26 cellular contexts compared by ENCODE assay signal in the genomic region with DNA sequence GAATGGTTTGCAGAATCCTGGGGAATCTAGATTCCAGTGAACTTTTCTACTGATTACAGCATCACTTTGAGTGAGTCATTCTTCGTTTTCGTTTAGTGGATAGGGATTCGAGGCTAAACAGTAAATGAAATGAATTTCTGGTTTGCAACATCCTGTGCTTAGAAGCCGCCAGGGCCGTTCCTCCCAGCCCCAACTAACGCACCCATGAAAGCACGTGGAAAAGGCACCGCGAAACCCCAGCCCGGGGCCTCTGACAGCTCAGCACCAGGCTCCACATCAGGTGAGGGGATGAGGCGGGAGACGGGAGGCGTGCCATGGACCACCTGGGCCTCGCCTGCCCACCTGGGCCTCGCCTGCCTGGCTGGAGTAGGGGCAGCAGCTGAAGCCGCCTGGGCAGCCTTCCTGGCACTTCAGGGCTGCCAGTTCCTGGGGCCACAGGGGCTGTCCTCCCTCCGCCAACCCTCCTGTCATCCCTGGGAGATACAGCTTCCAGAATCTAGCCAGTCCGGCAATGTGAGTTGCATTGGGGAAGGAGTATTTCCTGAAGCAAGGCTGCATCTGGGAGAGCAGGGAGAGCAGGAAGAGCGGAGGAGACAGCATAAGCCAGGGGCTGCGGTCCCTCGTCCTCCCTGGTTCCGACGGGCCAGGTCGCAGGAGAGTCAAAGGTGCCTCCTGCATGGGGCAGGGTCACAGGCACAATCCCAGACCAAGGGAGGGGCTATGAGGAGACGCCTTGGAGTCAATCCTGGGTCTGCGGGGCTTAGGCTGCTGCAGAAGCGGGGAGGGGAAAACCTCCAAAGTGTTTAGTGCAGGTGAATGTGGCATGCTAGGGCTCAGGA.
DNase-seq lines count a peak whose midpoint lies in the region; ATAC-seq and TF ChIP-seq lines count a peak whose summit lies in the region.
"Had no signal": no experiment of that assay in that cellular context is flagged by ENCODE, and none has a peak within 500 bp of the region (broad histone marks: within the 10 kb centered on the region; RNA-seq: fewer than 3 reads in every experiment).

No MANE protein-coding gene starts in this region.

- intact Hi-C loops in Right ventricle myocardium superior (cut with DNase I) (no loop called here), Right ventricle myocardium inferior (cut with DNase I) (no loop called here)

- no peak overlapping the region for H2AK5ac ChIP-seq in neuronal stem cell (ENCODE audit: low read depth, low read length)

- no peaks in the 10 kb centered on the region for H3K36me3 ChIP-seq in neuronal stem cell (replicated peaks in 1 of 2; ENCODE audit: control insufficient read depth in 2 of 2, insufficient read depth in 2 of 2, low read length in 2 of 2)
- H3K36me3 ChIP-seq: BE2C, Peyer's patch, SJSA1, thoracic aorta had no signal

- no peak overlapping the region for H4K8ac ChIP-seq in neuronal stem cell (ENCODE audit: low read depth, low read length)

- no peak overlapping the region for H3K27ac ChIP-seq in neuronal stem cell (replicated peaks; ENCODE audit: low read length)
- H3K27ac ChIP-seq: Peyer's patch, SJSA1, thoracic aorta had no signal

- H3K9me3 Mint-ChIP-seq in chondrocyte (ENCODE audit: low read depth), result peaks cover 5% of the 10 kb centered on the region
- H3K9me3 Mint-ChIP-seq: activated CD8-positive, alpha-beta T cell treated with anti-CD3 and anti-CD28 coated beads for 36 hours; activated naive CD8-positive, alpha-beta T cell treated with anti-CD3 and anti-CD28 coated beads for 36 hours; activated T-helper 2 cell treated with anti-CD3 and anti-CD28 coated beads, Interferon-gamma antibody, Interleukin-2, Interleukin-4, amounts not matched to agents 10 μg/mL and 5 μg/mL and 100 μg/mL, durations not matched to agents 14 hours and 24 hours and 36 hours; central memory CD8-positive, alpha-beta T cell had no signal

- H2BK12ac ChIP-seq in neuronal stem cell (ENCODE audit: low read length), result no peak overlapping the region

- H3K27me3 ChIP-seq in neuronal stem cell (ENCODE audit: control insufficient read depth in 3 of 3, insufficient read depth in 3 of 3, low read depth in 1 of 3, low read length in 3 of 3), result no peaks in the 10 kb centered on the region
- H3K27me3 ChIP-seq: BE2C, dorsolateral prefrontal cortex, Peyer's patch, SJSA1 had no signal

- H2AFZ ChIP-seq in neuronal stem cell (ENCODE audit: low read length), result no peak overlapping the region

- TF ChIP-seq CTCF in chondrocyte (IDR thresholded peaks at IDR 0.05), result no peak

- no peaks in the 10 kb centered on the region for H3K4me1 ChIP-seq in neuronal stem cell (ENCODE audit: control insufficient read depth in 2 of 2, insufficient read depth in 1 of 2, low read depth in 1 of 2, low read length in 2 of 2)
- H3K4me1 ChIP-seq: BE2C, Peyer's patch, SJSA1 had no signal

- H3K4me3 ChIP-seq in neuronal stem cell (ENCODE audit: low read length in 2 of 2), result no peak overlapping the region
- H3K4me3 ChIP-seq: dorsolateral prefrontal cortex, lung, Peyer's patch, SJSA1, thoracic aorta had no signal

- DNase-seq in Right ventricle myocardium superior (peak; percentile 37), Right ventricle myocardium inferior (ENCODE audit: missing footprints) (no peak), chondrocyte (ENCODE audit: low spot score) (peak; percentile 83), neuronal stem cell (ENCODE audit: low spot score) (no peak), ureter (ENCODE audit: low spot score) (peak; percentile 36), HT-29 (ENCODE audit: low spot score) (no peak)
- no peak for DNase-seq in activated T-cell treated with anti-CD3 and anti-CD28 coated beads, Interleukin-2, amount 50 U/mL, for 48 hours
- DNase-seq: activated CD8-positive, alpha-beta T cell treated with anti-CD3 and anti-CD28 coated beads for 36 hours; activated naive CD8-positive, alpha-beta T cell treated with anti-CD3 and anti-CD28 coated beads for 36 hours; BE2C; DMS 273 treated with DMSO at 0.1 percent for 48 hours; islet precursor cell; NCI-H1105 treated with DMSO at 0.1 percent for 48 hours; NCI-H2029 treated with DMSO at 0.1 percent for 48 hours; NCI-H345; nephron progenitor cell; stimulated activated naive CD4-positive, alpha-beta T cell treated with Interleukin-2 at 50 U/mL for 16 hours had no signal

- no CpG with 5 or more reads among the region's 27 CpGs for WGBS in neuronal stem cell (ENCODE audit: extremely low coverage in 2 of 2, insufficient read length in 2 of 2, insufficient replicate concordance in 1 of 2), 2 donors

- H3K27ac Mint-ChIP-seq in chondrocyte (ENCODE audit: unreplicated experiment), result no peak overlapping the region
- H3K27ac Mint-ChIP-seq: activated CD8-positive, alpha-beta T cell treated with anti-CD3 and anti-CD28 coated beads for 36 hours; activated naive CD8-positive, alpha-beta T cell treated with anti-CD3 and anti-CD28 coated beads for 36 hours; activated T-helper 2 cell treated with anti-CD3 and anti-CD28 coated beads, Interferon-gamma antibody, Interleukin-2, Interleukin-4, amounts not matched to agents 10 μg/mL and 5 μg/mL and 100 μg/mL, durations not matched to agents 14 hours and 24 hours and 36 hours; CD8-positive, alpha-beta memory T cell; nephron progenitor cell had no signal

- H3K18ac ChIP-seq in neuronal stem cell (ENCODE audit: low read length), result peak overlapping the region; percentile 55

- peak overlapping the region; percentile 44 for H2BK15ac ChIP-seq in neuronal stem cell (ENCODE audit: low read length)

- H3K23ac ChIP-seq in neuronal stem cell (ENCODE audit: low read depth, low read length, poor library complexity), result no peak overlapping the region

- H3K9me3 ChIP-seq in neuronal stem cell (replicated peaks in 1 of 2; ENCODE audit: control insufficient read depth in 2 of 2, insufficient read depth in 1 of 2, low read depth in 1 of 2, low read length in 2 of 2), result peaks cover 0 to 3% of the 10 kb centered on the region in 2 donors
- H3K9me3 ChIP-seq: BE2C, Peyer's patch, SJSA1, thoracic aorta had no signal

- H2BK5ac ChIP-seq in neuronal stem cell (ENCODE audit: low read length), result no peak overlapping the region

- no peak for ATAC-seq in Right ventricle myocardium superior (ENCODE audit: poor library complexity)
- ATAC-seq in Right ventricle myocardium inferior, result no peak
- ATAC-seq in HG03108 (IDR thresholded peaks at IDR 0.05; ENCODE audit: unreplicated experiment), result no peak
- ATAC-seq: activated CD8-positive, alpha-beta T cell treated with anti-CD3 and anti-CD28 coated beads for 36 hours had no signal

- H2BK120ac ChIP-seq in neuronal stem cell (ENCODE audit: low read depth, low read length), result no peak overlapping the region

- H3K36me3 Mint-ChIP-seq in chondrocyte (ENCODE audit: low read depth), result peaks cover 4% of the 10 kb centered on the region
- H3K36me3 Mint-ChIP-seq: activated naive CD8-positive, alpha-beta T cell treated with anti-CD3 and anti-CD28 coated beads for 36 hours had no signal

- peaks cover 3% of the 10 kb centered on the region for H3K79me1 ChIP-seq in neuronal stem cell (ENCODE audit: low read depth, low read length)

- H3K4me3 Mint-ChIP-seq in chondrocyte (ENCODE audit: unreplicated experiment), result no peak overlapping the region
- H3K4me3 Mint-ChIP-seq: activated CD8-positive, alpha-beta T cell treated with anti-CD3 and anti-CD28 coated beads for 36 hours; activated naive CD8-positive, alpha-beta T cell treated with anti-CD3 and anti-CD28 coated beads for 36 hours; CD8-positive, alpha-beta memory T cell; central memory CD8-positive, alpha-beta T cell; nephron progenitor cell had no signal

- H3K4ac ChIP-seq in neuronal stem cell (ENCODE audit: low read length), result no peak overlapping the region

- no peaks in the 10 kb centered on the region for H3K27me3 Mint-ChIP-seq in chondrocyte (ENCODE audit: low read depth)
- H3K27me3 Mint-ChIP-seq: activated CD8-positive, alpha-beta T cell treated with anti-CD3 and anti-CD28 coated beads for 36 hours; activated naive CD8-positive, alpha-beta T cell treated with anti-CD3 and anti-CD28 coated beads for 36 hours; CD8-positive, alpha-beta memory T cell; central memory CD8-positive, alpha-beta T cell had no signal

- no peak overlapping the region for H3K9ac ChIP-seq in neuronal stem cell (ENCODE audit: low read depth, low read length, poor library complexity)

- H3K4me2 ChIP-seq in neuronal stem cell (ENCODE audit: insufficient read depth, low read length, poor library complexity, severe bottlenecking), result no peak overlapping the region

- H4K91ac ChIP-seq in neuronal stem cell (ENCODE audit: low read depth, low read length, poor library complexity), result no peak overlapping the region

- H3K14ac ChIP-seq in neuronal stem cell (ENCODE audit: low read length), result no peak overlapping the region

- no peaks in the 10 kb centered on the region for H3K4me1 Mint-ChIP-seq in chondrocyte (ENCODE audit: low read depth)
- H3K4me1 Mint-ChIP-seq: activated naive CD8-positive, alpha-beta T cell treated with anti-CD3 and anti-CD28 coated beads for 36 hours; CD8-positive, alpha-beta memory T cell; central memory CD8-positive, alpha-beta T cell; nephron progenitor cell had no signal

Comparison
In these comparisons a context has a peak if more than half of its experiments do, and no peak if none do; other contexts are left out.
1. DNase-seq: peak in Right ventricle myocardium superior (single experiment), chondrocyte (single experiment) and ureter (single experiment); none in Right ventricle myocardium inferior (single experiment), neuronal stem cell (single experiment), HT-29 (single experiment) and activated T-cell treated with anti-CD3 and anti-CD28 coated beads, Interleukin-2, amount 50 U/mL, for 48 hours (0 of 2).